Comparison of ENCODE assay signal across 8 cellular contexts in genomic region chr14:63727736-63728728, GRCh38. TPM values are rescaled to one million over a fixed set of nuclear protein-coding genes. Genes with fewer than 3 reads are reported as not detected.
DNase-seq lines count a peak whose midpoint lies in the region; ATAC-seq and TF ChIP-seq lines count a peak whose summit lies in the region.

TSS of gene SGPP1 (minus strand) at chr14:63728065. CDS start at chr14:63727944, 121 bp downstream.

- TF ChIP-seq CTCF in foreskin keratinocyte (conservative IDR thresholded peaks at IDR 0.05) = peak; percentile 54

- peak within 1 kb of the TSS; percentile 60 for H2AFZ ChIP-seq in neuron (ENCODE audit: low read depth, low read length)

- peak within 1 kb of the TSS; percentile 75 for H3K4me3 ChIP-seq in neuron (ENCODE audit: low read length)
- H3K4me3 ChIP-seq in subcutaneous abdominal adipose tissue (ENCODE audit: low read depth in 1 of 5, low read length in 5 of 5) = peak within 1 kb of the TSS; percentile 84 to 98 (median 95)

- ATAC-seq in GM21526 (IDR thresholded peaks at IDR 0.05; ENCODE audit: low FRiP score, unreplicated experiment) (peak; percentile 78), foreskin keratinocyte (peak; percentile 84)

- H3K9me3 ChIP-seq in neuron (ENCODE audit: low read length) = no peaks in the 10 kb centered on the region
- H3K9me3 ChIP-seq in subcutaneous abdominal adipose tissue (ENCODE audit: control insufficient read depth in 5 of 5, low read length in 5 of 5) = no peaks in the 10 kb centered on the region

- DNase-seq in DMS79 treated with DMSO at 0.1 percent for 48 hours (lab: John Stamatoyannopoulos, UW) (peak; percentile 64), HuH-7 (ENCODE audit: low spot score) (peak; percentile 65), SHP77 (lab: John Stamatoyannopoulos, UW) (peak; percentile 42 to 62), activated gamma-delta T cell treated with Interleukin-2 at 50 U/mL for 16 hours (peak; percentile 79), foreskin keratinocyte (peak in 1 of 2 donors; percentile 62)

- peak within 1 kb of the TSS; percentile 9 to 94 (median 90) for H3K9ac ChIP-seq in subcutaneous abdominal adipose tissue (ENCODE audit: low read length in 5 of 5)

- H3K36me3 ChIP-seq in neuron (ENCODE audit: insufficient read depth, low read length) (no peaks in the 10 kb centered on the region), subcutaneous abdominal adipose tissue (ENCODE audit: control insufficient read depth in 5 of 5, insufficient read depth in 5 of 5, low read length in 5 of 5) (no peaks in the 10 kb centered on the region)

- H3K27me3 ChIP-seq in foreskin keratinocyte = peaks cover 2% of the 10 kb centered on the region
- H3K27me3 ChIP-seq in neuron (ENCODE audit: insufficient read depth, low read length) = no peaks in the 10 kb centered on the region
- H3K27me3 ChIP-seq in subcutaneous abdominal adipose tissue (ENCODE audit: control insufficient read depth in 5 of 5, insufficient read depth in 4 of 5, low read length in 5 of 5) = no peaks in the 10 kb centered on the region

- H3K27ac ChIP-seq in foreskin keratinocyte (peak within 1 kb of the TSS; percentile 62), subcutaneous abdominal adipose tissue (ENCODE audit: low read depth, low read length) (peak within 1 kb of the TSS; percentile 51)

- H3K4me1 ChIP-seq in foreskin keratinocyte (peaks cover 11% of the 10 kb centered on the region), neuron (ENCODE audit: insufficient read depth, low read length) (peaks cover 15% of the 10 kb centered on the region), subcutaneous abdominal adipose tissue (ENCODE audit: control insufficient read depth in 5 of 5, insufficient read depth in 5 of 5, low read length in 5 of 5) (peaks cover 0 to 30% (median 22%) of the 10 kb centered on the region in 5 donors)

RNA-seq across cellular contexts. Expression of gene SGPP1, which starts in this region (rescaled TPM):
- total RNA-seq in foreskin keratinocyte = 22.7 and 22.9 TPM in 2 replicates
- 8.5 and 9.9 TPM in 2 replicates for polyA plus RNA-seq in foreskin keratinocyte
